In the genomic region with DNA sequence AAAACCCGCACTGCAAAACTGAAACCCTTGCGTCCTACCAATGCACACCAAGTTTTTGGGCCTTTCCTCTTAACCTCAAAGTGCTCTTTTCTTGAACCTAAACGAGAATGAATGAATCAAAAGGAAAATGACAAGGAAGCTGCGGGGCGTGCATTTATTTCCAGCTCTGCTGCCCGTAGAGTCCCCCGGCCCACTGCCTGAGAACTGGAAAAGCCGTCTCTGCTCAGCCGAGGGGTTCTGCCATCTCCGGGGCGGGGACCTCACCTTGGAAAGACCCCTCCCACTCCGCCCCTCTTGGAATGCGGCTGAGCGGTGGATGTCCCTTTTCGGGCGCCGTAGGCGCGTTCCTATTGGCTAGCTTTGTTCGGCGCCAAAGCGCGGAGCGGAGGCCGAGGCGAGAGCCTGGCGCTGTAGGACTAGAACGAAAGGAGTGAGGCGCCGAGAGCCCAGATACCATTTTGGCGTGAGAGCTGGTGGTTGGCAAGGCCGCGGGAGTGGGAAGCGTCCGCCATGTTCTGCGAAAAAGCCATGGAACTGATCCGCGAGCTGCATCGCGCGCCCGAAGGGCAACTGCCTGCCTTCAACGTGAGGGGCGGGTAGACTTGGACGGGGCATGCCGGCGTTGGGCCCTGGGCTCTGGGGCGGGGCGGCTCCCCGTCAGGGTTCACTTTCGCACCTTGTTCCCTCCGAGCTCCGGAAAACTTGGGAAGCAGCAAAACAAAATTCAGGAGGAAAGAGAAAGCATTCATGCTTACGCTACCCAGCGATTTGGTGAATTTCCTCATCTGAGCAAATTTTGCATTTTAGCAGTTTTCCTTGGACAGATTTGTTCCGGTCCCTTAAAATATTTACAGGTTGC, we compare ENCODE assay signal across 8 cellular contexts. TPM values are rescaled to one million over a fixed set of nuclear protein-coding genes. Genes with fewer than 3 reads are reported as not detected.
DNase-seq lines count a peak whose midpoint lies in the region; ATAC-seq and TF ChIP-seq lines count a peak whose summit lies in the region.

A gene (plus strand): TSS at position 363 of the 859 bp plus-strand sequence. CDS start 148 bp downstream, at position 511.

- H3K27ac Mint-ChIP-seq in WTC11 = peak within 1 kb of the TSS; percentile 94

- CTCF ChIA-PET in WTC11 (lab: Charles Lee) = interaction anchor here (0.8 to 3.1 kb wide), 10 partner anchors 9 to 317 kb away, joined by 3 to 33 read pairs (median 4); a partner anchor contains a TSS

- H3K27me3 Mint-ChIP-seq in WTC11 (ENCODE audit: low read depth) = peaks cover 9% of the 10 kb centered on the region; the same call in 1 of the 2 replicates

- H3K9me3 Mint-ChIP-seq in WTC11 = peaks cover 22% of the 10 kb centered on the region

- H3K4me3 Mint-ChIP-seq in WTC11 = peak within 1 kb of the TSS; percentile 92

- TF ChIP-seq CTCF in AG10803 (conservative IDR thresholded peaks at IDR 0.05; ENCODE audit: low read length) = no peak
- no peak for TF ChIP-seq CTCF in WTC11 (IDR thresholded peaks at IDR 0.05)

- ATAC-seq in GM19023 (IDR thresholded peaks at IDR 0.05; ENCODE audit: unreplicated experiment) (peak; percentile 93), HG03175 (IDR thresholded peaks at IDR 0.05; ENCODE audit: unreplicated experiment) (peak; percentile 87), WTC11 (peak; percentile 96)

- POLR2A ChIA-PET in WTC11 (lab: Charles Lee) = interaction anchor here (0.6 to 1.7 kb wide), 14 partner anchors 8 to 177 kb away, joined by 3 to 11 read pairs (median 4); a partner anchor contains a TSS

- H3K36me3 Mint-ChIP-seq in WTC11 = peaks cover 31% of the 10 kb centered on the region

- H3K4me1 Mint-ChIP-seq in WTC11 = peaks cover 18% of the 10 kb centered on the region

- peak within 1 kb of the TSS; percentile 88 for H3K4me3 ChIP-seq in AG10803 (ENCODE audit: low read length)

- peak; percentile 82 for DNase-seq in AG10803 (ENCODE audit: low read depth)
- peak; percentile 98 for DNase-seq in NCI-H2227 (lab: John Stamatoyannopoulos, UW; ENCODE audit: unreplicated experiment)
- peak; percentile 98 for DNase-seq in WTC11 (ENCODE audit: low spot score)
- peak; percentile 69 for DNase-seq in central memory CD4-positive, alpha-beta T cell
- peak; percentile 97 for DNase-seq in islet precursor cell
- DNase-seq in stimulated activated CD4-positive, alpha-beta T cell treated with anti-CD3 and anti-CD28 coated beads, Interleukin-12 subunit alpha, Interleukin-12 subunit beta, amount 100 ng/mL, for 4 hours = peak; percentile 81

TF ChIP-seq in WTC11, 78 proteins besides CTCF, POLR2A, EP300 and RAD21 (continues in another document):
- TF ChIP-seq RORB (CRISPR knock-in tag; IDR thresholded peaks at IDR 0.05) (no peak), GABPB1 (CRISPR knock-in tag; IDR thresholded peaks at IDR 0.05) (peak; percentile 93), FOXP1 (CRISPR knock-in tag; IDR thresholded peaks at IDR 0.05; ENCODE audit: borderline replicate concordance) (peak; percentile 77; the same call in 1 of the 2 replicates), KAT7 (CRISPR knock-in tag; IDR thresholded peaks at IDR 0.05; ENCODE audit: borderline replicate concordance) (peak; percentile 50; the same call in 1 of the 2 replicates), TEAD4 (CRISPR knock-in tag; IDR thresholded peaks at IDR 0.05) (peak; percentile 95), ELF4 (CRISPR knock-in tag; IDR thresholded peaks at IDR 0.05; ENCODE audit: low read depth) (peak; percentile 70; the same call in 1 of the 2 replicates), NR1H2 (CRISPR knock-in tag; IDR thresholded peaks at IDR 0.05) (no peak), JAZF1 (CRISPR knock-in tag; IDR thresholded peaks at IDR 0.05) (no peak), MYBL2 (CRISPR knock-in tag; IDR thresholded peaks at IDR 0.05) (peak; percentile 89; the same call in 1 of the 2 replicates), CBFB (CRISPR knock-in tag; IDR thresholded peaks at IDR 0.05; ENCODE audit: low read depth) (0 out of 2 replicates have a peak, but pooled peaks have one; percentile 88), SMAD4 (CRISPR knock-in tag; IDR thresholded peaks at IDR 0.05) (no peak), CREB1 (CRISPR knock-in tag; IDR thresholded peaks at IDR 0.05) (peak; percentile 39; the same call in 1 of the 2 replicates), FOXK1 (CRISPR knock-in tag; IDR thresholded peaks at IDR 0.05) (peak; percentile 69; the same call in 1 of the 2 replicates), ZNF121 (CRISPR knock-in tag; IDR thresholded peaks at IDR 0.05) (peak; percentile 86; the same call in 1 of the 2 replicates)
- TF ChIP-seq, protein P1, sequence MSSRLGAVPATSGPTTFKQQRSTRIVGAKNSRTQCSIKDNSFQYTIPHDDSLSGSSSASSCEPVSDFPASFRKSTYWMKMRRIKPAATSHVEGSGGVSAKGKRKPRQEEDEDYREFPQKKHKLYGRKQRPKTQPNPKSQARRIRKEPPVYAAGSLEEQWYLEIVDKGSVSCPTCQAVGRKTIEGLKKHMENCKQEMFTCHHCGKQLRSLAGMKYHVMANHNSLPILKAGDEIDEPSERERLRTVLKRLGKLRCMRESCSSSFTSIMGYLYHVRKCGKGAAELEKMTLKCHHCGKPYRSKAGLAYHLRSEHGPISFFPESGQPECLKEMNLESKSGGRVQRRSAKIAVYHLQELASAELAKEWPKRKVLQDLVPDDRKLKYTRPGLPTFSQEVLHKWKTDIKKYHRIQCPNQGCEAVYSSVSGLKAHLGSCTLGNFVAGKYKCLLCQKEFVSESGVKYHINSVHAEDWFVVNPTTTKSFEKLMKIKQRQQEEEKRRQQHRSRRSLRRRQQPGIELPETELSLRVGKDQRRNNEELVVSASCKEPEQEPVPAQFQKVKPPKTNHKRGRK (CRISPR knock-in tag; IDR thresholded peaks at IDR 0.05; ENCODE audit: borderline replicate concordance) = no peak
- TF ChIP-seq, protein P2, sequence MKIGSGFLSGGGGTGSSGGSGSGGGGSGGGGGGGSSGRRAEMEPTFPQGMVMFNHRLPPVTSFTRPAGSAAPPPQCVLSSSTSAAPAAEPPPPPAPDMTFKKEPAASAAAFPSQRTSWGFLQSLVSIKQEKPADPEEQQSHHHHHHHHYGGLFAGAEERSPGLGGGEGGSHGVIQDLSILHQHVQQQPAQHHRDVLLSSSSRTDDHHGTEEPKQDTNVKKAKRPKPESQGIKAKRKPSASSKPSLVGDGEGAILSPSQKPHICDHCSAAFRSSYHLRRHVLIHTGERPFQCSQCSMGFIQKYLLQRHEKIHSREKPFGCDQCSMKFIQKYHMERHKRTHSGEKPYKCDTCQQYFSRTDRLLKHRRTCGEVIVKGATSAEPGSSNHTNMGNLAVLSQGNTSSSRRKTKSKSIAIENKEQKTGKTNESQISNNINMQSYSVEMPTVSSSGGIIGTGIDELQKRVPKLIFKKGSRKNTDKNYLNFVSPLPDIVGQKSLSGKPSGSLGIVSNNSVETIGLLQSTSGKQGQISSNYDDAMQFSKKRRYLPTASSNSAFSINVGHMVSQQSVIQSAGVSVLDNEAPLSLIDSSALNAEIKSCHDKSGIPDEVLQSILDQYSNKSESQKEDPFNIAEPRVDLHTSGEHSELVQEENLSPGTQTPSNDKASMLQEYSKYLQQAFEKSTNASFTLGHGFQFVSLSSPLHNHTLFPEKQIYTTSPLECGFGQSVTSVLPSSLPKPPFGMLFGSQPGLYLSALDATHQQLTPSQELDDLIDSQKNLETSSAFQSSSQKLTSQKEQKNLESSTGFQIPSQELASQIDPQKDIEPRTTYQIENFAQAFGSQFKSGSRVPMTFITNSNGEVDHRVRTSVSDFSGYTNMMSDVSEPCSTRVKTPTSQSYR (CRISPR knock-in tag; IDR thresholded peaks at IDR 0.05) = no peak
- TF ChIP-seq, protein P3, sequence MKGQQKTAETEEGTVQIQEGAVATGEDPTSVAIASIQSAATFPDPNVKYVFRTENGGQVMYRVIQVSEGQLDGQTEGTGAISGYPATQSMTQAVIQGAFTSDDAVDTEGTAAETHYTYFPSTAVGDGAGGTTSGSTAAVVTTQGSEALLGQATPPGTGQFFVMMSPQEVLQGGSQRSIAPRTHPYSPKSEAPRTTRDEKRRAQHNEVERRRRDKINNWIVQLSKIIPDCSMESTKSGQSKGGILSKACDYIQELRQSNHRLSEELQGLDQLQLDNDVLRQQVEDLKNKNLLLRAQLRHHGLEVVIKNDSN (CRISPR knock-in tag; IDR thresholded peaks at IDR 0.05) = peak; percentile 13
- TF ChIP-seq, protein P4, sequence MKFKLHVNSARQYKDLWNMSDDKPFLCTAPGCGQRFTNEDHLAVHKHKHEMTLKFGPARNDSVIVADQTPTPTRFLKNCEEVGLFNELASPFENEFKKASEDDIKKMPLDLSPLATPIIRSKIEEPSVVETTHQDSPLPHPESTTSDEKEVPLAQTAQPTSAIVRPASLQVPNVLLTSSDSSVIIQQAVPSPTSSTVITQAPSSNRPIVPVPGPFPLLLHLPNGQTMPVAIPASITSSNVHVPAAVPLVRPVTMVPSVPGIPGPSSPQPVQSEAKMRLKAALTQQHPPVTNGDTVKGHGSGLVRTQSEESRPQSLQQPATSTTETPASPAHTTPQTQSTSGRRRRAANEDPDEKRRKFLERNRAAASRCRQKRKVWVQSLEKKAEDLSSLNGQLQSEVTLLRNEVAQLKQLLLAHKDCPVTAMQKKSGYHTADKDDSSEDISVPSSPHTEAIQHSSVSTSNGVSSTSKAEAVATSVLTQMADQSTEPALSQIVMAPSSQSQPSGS (CRISPR knock-in tag; IDR thresholded peaks at IDR 0.05; ENCODE audit: borderline replicate concordance, low read depth) = no peak
- TF ChIP-seq, protein P5, sequence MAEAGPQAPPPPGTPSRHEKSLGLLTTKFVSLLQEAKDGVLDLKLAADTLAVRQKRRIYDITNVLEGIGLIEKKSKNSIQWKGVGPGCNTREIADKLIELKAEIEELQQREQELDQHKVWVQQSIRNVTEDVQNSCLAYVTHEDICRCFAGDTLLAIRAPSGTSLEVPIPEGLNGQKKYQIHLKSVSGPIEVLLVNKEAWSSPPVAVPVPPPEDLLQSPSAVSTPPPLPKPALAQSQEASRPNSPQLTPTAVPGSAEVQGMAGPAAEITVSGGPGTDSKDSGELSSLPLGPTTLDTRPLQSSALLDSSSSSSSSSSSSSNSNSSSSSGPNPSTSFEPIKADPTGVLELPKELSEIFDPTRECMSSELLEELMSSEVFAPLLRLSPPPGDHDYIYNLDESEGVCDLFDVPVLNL (CRISPR knock-in tag; IDR thresholded peaks at IDR 0.05; ENCODE audit: borderline replicate concordance, low read depth) = peak; percentile 92; the same call in 1 of the 2 replicates
- TF ChIP-seq, protein P6, sequence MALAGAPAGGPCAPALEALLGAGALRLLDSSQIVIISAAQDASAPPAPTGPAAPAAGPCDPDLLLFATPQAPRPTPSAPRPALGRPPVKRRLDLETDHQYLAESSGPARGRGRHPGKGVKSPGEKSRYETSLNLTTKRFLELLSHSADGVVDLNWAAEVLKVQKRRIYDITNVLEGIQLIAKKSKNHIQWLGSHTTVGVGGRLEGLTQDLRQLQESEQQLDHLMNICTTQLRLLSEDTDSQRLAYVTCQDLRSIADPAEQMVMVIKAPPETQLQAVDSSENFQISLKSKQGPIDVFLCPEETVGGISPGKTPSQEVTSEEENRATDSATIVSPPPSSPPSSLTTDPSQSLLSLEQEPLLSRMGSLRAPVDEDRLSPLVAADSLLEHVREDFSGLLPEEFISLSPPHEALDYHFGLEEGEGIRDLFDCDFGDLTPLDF (CRISPR knock-in tag; IDR thresholded peaks at IDR 0.05) = 0 out of 2 replicates have a peak, but pooled peaks have one; percentile 68

RNA-seq across cellular contexts. Expression of the gene that starts here (rescaled TPM):
- 69.8 to 71.6 TPM (median 70.4 TPM) in 3 replicates for total RNA-seq in WTC11 (2021)

Comparison
In these comparisons a context has a peak if more than half of its experiments do, and no peak if none do; other contexts are left out.
1. Peak in every context shown above with its lines: DNase-seq, ATAC-seq and H3K4me3 ChIP-seq.